In genomic region chr7:34755008-34755407, GRCh38 we compare ENCODE assay signal across 17 cellular contexts.
DNase-seq lines count a peak whose midpoint lies in the region; ATAC-seq and TF ChIP-seq lines count a peak whose summit lies in the region.
"Had no signal": no experiment of that assay in that cellular context is flagged by ENCODE, and none has a peak within 500 bp of the region (broad histone marks: within the 10 kb centered on the region; RNA-seq: fewer than 3 reads in every experiment).

No MANE protein-coding gene starts in this region.

- 0 out of 2 replicates have a peak, but pooled peaks cover 5% of the 10 kb centered on the region for H3K9me3 ChIP-seq in PC-9 (ENCODE audit: insufficient read depth, low read depth)
- H3K9me3 ChIP-seq in suprapubic skin: no peaks in the 10 kb centered on the region
- H3K9me3 ChIP-seq: transverse colon had no signal

- H3K79me2 ChIP-seq in PC-9 (ENCODE audit: low read depth): no peaks in the 10 kb centered on the region

- TF ChIP-seq CTCF in PC-9 (conservative IDR thresholded peaks at IDR 0.05) (no peak), suprapubic skin (IDR thresholded peaks at IDR 0.05) (no peak)

- H3K4me3 ChIP-seq in PC-9 (no peak overlapping the region), suprapubic skin (no peak overlapping the region)
- H3K4me3 ChIP-seq: smooth muscle cell, transverse colon had no signal

- H4K20me1 ChIP-seq in PC-9 (ENCODE audit: insufficient read depth): no peaks in the 10 kb centered on the region

- no peak for DNase-seq in PC-9
- no peak for DNase-seq in suprapubic skin (ENCODE audit: low spot score in 2 of 2)
- DNase-seq in hepatic stellate cell (ENCODE audit: low spot score): no peak
- DNase-seq in NCI-H1417 treated with DMSO at 0.1 percent for 48 hours (lab: John Stamatoyannopoulos, UW): no peak
- DNase-seq in cortex of kidney (lab: John Stamatoyannopoulos, UW): no peak
- DNase-seq: activated effector memory CD4-positive, alpha-beta T cell treated with Interleukin-2 at 50 U/mL for 16 hours; CD4-positive, CD25-positive, alpha-beta regulatory T cell; foreskin melanocyte; H9; NCI-H2029; NCI-H526; transverse colon had no signal

- H2AFZ ChIP-seq in PC-9: peak overlapping the region; percentile 14; the same call in 1 of the 2 replicates

- H3K36me3 ChIP-seq in PC-9 (ENCODE audit: low read depth): no peaks in the 10 kb centered on the region
- no peaks in the 10 kb centered on the region for H3K36me3 ChIP-seq in suprapubic skin
- H3K36me3 ChIP-seq: transverse colon had no signal

- H3K27ac ChIP-seq in PC-9 (no peak overlapping the region), suprapubic skin (no peak overlapping the region)
- H3K27ac ChIP-seq: transverse colon had no signal

- BruUV-seq in PC-9 (replicated peaks; lab: Mats Ljungman, UMichigan): no TSS peak

- POLR2A ChIA-PET in PC-9 (lab: Charles Lee; ENCODE audit: unreplicated experiment): no interaction called here

- H3K9me2 ChIP-seq in PC-9 (ENCODE audit: insufficient read depth): no peaks in the 10 kb centered on the region

- intact Hi-C loops in PC-9 (cut with micrococcal nuclease; ENCODE audit: unreplicated experiment): loop anchor here (5.0 to 10.0 kb wide), 2 partner anchors 67 to 870 kb away; no protein-coding TSS in a partner anchor

- 82% methylated on average over 2 of the region's 2 CpGs for WGBS in suprapubic skin

- peaks cover 24% of the 10 kb centered on the region for H3K4me1 ChIP-seq in PC-9 (replicated peaks; ENCODE audit: insufficient read depth)
- no peaks in the 10 kb centered on the region for H3K4me1 ChIP-seq in suprapubic skin
- H3K4me1 ChIP-seq: transverse colon had no signal

- H3K4me2 ChIP-seq in PC-9: peak overlapping the region; percentile 41; the same call in 1 of the 2 replicates
- H3K4me2 ChIP-seq: smooth muscle cell had no signal

- peaks cover 4% of the 10 kb centered on the region for H3F3A ChIP-seq in PC-9 (ENCODE audit: insufficient read depth, low read depth)

- no peak for TF ChIP-seq POLR2A in suprapubic skin (IDR thresholded peaks at IDR 0.05)

- CTCF ChIA-PET in PC-9 (lab: Charles Lee): no interaction called here

- ATAC-seq in GM18508 (IDR thresholded peaks at IDR 0.05; ENCODE audit: insufficient read depth, unreplicated experiment): peak; percentile 33
- ATAC-seq in GM19463 (IDR thresholded peaks at IDR 0.05; ENCODE audit: unreplicated experiment): peak; percentile 35
- ATAC-seq in HG03108 (IDR thresholded peaks at IDR 0.05; ENCODE audit: unreplicated experiment): peak; percentile 46
- ATAC-seq: stimulated activated effector memory CD8-positive, alpha-beta T cell treated with anti-CD3 and anti-CD28 coated beads, Interleukin-12 subunit alpha, Interleukin-12 subunit beta, amount 100 ng/mL, for 72 hours had no signal

- no peaks in the 10 kb centered on the region for H3K27me3 ChIP-seq in PC-9 (ENCODE audit: insufficient read depth, low read depth)
- H3K27me3 ChIP-seq in suprapubic skin: no peaks in the 10 kb centered on the region
- H3K27me3 ChIP-seq: transverse colon had no signal

- no peak for TF ChIP-seq EP300 in suprapubic skin (IDR thresholded peaks at IDR 0.05)
